In the genomic region with DNA sequence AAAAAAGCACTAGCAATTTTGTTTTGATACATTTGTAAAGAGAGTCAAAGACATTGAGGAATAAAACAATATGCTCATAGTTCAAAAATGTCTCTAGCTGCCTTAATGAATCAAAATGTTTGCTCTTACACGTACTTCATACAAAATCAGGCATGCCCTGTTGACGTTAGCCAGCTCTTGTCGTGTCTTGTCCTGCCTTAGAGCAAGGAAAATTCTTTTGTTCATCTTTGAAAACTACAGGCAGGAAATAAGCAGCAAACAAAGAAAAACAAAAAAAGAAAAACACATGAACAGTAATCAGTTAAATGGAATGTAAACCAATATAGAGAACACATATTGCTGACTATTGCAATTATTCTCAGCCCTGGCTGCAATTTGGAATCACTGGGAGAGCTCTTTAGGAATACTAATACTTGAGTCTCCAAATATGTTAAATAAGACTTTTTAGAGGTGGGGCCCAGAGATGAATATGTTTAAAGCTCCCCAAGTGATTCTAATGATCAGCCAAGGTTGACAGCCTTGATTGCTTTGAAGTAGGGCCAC, we compare ENCODE assay signal across 24 cellular contexts. TPM values are rescaled to one million over a fixed set of nuclear protein-coding genes. Genes with fewer than 3 reads are reported as not detected.
DNase-seq lines count a peak whose midpoint lies in the region; ATAC-seq and TF ChIP-seq lines count a peak whose summit lies in the region.
"Had no signal": no experiment of that assay in that cellular context is flagged by ENCODE, and none has a peak within 500 bp of the region (broad histone marks: within the 10 kb centered on the region; RNA-seq: fewer than 3 reads in every experiment).

No MANE protein-coding gene starts in this region.

- H3K14ac ChIP-seq in IMR-90 (replicated peaks; ENCODE audit: low read depth, low read length), result no peak overlapping the region

- no peak overlapping the region for H3K27ac ChIP-seq in IMR-90 (ENCODE audit: insufficient read depth, low read length)
- H3K27ac ChIP-seq in smooth muscle cell (ENCODE audit: low read depth), result peak overlapping the region; percentile 43
- H3K27ac ChIP-seq: neural progenitor cell, SJCRH30, upper lobe of left lung had no signal

- H3F3A ChIP-seq in smooth muscle cell (ENCODE audit: low read depth), result no peaks in the 10 kb centered on the region

- peaks cover 50% of the 10 kb centered on the region for H3K4me1 Mint-ChIP-seq in MCF 10A (ENCODE audit: insufficient read depth, unreplicated experiment)
- H3K4me1 Mint-ChIP-seq: stimulated activated naive CD8-positive, alpha-beta T cell treated with anti-CD3 and anti-CD28 coated beads, Interleukin-15, amount 100 ng/mL, for 72 hours had no signal

- WGBS in IMR-90 (ENCODE audit: extremely low coverage in 2 of 2, insufficient read length in 1 of 2), 2 experiments, result no CpG with 5 or more reads among the region's 3 CpGs
- 53% methylated on average over 3 of the region's 3 CpGs for WGBS in smooth muscle cell (ENCODE audit: low lambda C conversion rate)

- H3K18ac ChIP-seq in IMR-90 (ENCODE audit: low read depth, low read length), result peak overlapping the region; percentile 51; the same call in 1 of the 2 replicates

- H3K23ac ChIP-seq in IMR-90 (ENCODE audit: low read depth, low read length), result no peak overlapping the region

- H2BK15ac ChIP-seq in IMR-90 (ENCODE audit: low read depth, low read length), result no peak overlapping the region

- H3K4me3 Mint-ChIP-seq in MCF 10A (ENCODE audit: unreplicated experiment), result no peak overlapping the region
- H3K4me3 Mint-ChIP-seq: neural progenitor cell; stimulated activated naive CD8-positive, alpha-beta T cell treated with anti-CD3 and anti-CD28 coated beads, Interleukin-15, amount 100 ng/mL, for 72 hours; T-helper 1 cell treated with Interleukin-12 subunit alpha and Interleukin-12 subunit beta and Interleukin-4 antibody, amounts not matched to agents 30 μg/mL and 1 μg/mL, for 36 hours had no signal

- no peak overlapping the region for H2BK5ac ChIP-seq in IMR-90 (ENCODE audit: low read depth, low read length, poor library complexity, severe bottlenecking)

- DNase-seq in IMR-90 (no peak), MCF 10A (ENCODE audit: unreplicated experiment) (peak; percentile 78), fibroblast of peridontal ligament (ENCODE audit: extremely low read depth) (peak; percentile 15), smooth muscle cell (lab: John Stamatoyannopoulos, UW; ENCODE audit: unreplicated experiment) (no peak), NCI-H510A (lab: John Stamatoyannopoulos, UW) (no peak), HAP-1 (ENCODE audit: low spot score in 2 of 2) (no peak), KG1 (lab: John Stamatoyannopoulos, UW) (no peak)
- DNase-seq: activated CD4-positive, alpha-beta T cell treated with anti-CD3 and anti-CD28 coated beads for 48 hours; central memory CD4-positive, alpha-beta T cell; effector CD4-positive, alpha-beta T cell; KBM-7; mucosa of descending colon; NCI-H2029; spleen; stimulated activated CD4-positive, alpha-beta T cell treated with anti-CD3 and anti-CD28 coated beads, Interleukin-4, amount 100 ng/mL, for 24 hours; stimulated activated naive CD8-positive, alpha-beta T cell treated with anti-CD3 and anti-CD28 coated beads, Interleukin-15, amount 100 ng/mL, for 72 hours had no signal

- H2BK20ac ChIP-seq in IMR-90 (ENCODE audit: low read depth, low read length), result no peak overlapping the region

- H3K4me3 ChIP-seq in IMR-90 (ENCODE audit: insufficient read depth, low read depth, low read length) (no peak overlapping the region), smooth muscle cell (peak overlapping the region; percentile 1), HAP-1 (no peak overlapping the region)
- H3K4me3 ChIP-seq: mucosa of descending colon, neural progenitor cell, SJCRH30, spleen, upper lobe of left lung had no signal

- H4K91ac ChIP-seq in IMR-90 (ENCODE audit: insufficient read depth, low read depth, low read length), result no peak overlapping the region

- H3K4ac ChIP-seq in IMR-90 (ENCODE audit: low read depth, low read length), result no peak overlapping the region

- no peaks in the 10 kb centered on the region for H3K9me1 ChIP-seq in IMR-90 (ENCODE audit: insufficient read depth, low read length)

- H4K8ac ChIP-seq in IMR-90 (ENCODE audit: low read depth in 2 of 2, low read length in 2 of 2), result no peak overlapping the region

- TF ChIP-seq RAD21 in IMR-90 (IDR thresholded peaks at IDR 0.05; ENCODE audit: low read length), result no peak

- no peaks in the 10 kb centered on the region for H3K27me3 ChIP-seq in IMR-90 (ENCODE audit: control insufficient read depth, insufficient read depth, low read length)
- no peaks in the 10 kb centered on the region for H3K27me3 ChIP-seq in smooth muscle cell (ENCODE audit: low read depth)
- H3K27me3 ChIP-seq in HAP-1 (ENCODE audit: low read depth), result no peaks in the 10 kb centered on the region
- H3K27me3 ChIP-seq: neural progenitor cell, SJCRH30, spleen, upper lobe of left lung had no signal

- H3K9me3 ChIP-seq in IMR-90 (ENCODE audit: control insufficient read depth, insufficient read depth, low read length), result no peaks in the 10 kb centered on the region
- no peaks in the 10 kb centered on the region for H3K9me3 ChIP-seq in smooth muscle cell (replicated peaks; ENCODE audit: low read depth)
- H3K9me3 ChIP-seq in HAP-1, result no peaks in the 10 kb centered on the region
- H3K9me3 ChIP-seq: mucosa of descending colon, SJCRH30, spleen, upper lobe of left lung had no signal

- H3K79me2 ChIP-seq in smooth muscle cell (ENCODE audit: low read depth), result no peaks in the 10 kb centered on the region

- dilution Hi-C loops in IMR-90 (cut with HindIII; ENCODE audit: low sequenced_read_pairs, unreplicated experiment), result no loop called here

- in situ Hi-C loops in IMR-90 (cut with MboI; ENCODE audit: low sequenced_read_pairs), result no loop called here
- in situ Hi-C loops in HAP-1 (cut with MboI; ENCODE audit: low sequenced_read_pairs), result no loop called here

- no peak for TF ChIP-seq POLR2A in IMR-90 (IDR thresholded peaks at IDR 0.05; ENCODE audit: low read depth, low read length)

- H3K9me3 Mint-ChIP-seq in MCF 10A (ENCODE audit: unreplicated experiment), result no peaks in the 10 kb centered on the region
- H3K9me3 Mint-ChIP-seq: neural progenitor cell; stimulated activated naive CD8-positive, alpha-beta T cell treated with anti-CD3 and anti-CD28 coated beads, Interleukin-15, amount 100 ng/mL, for 72 hours; T-helper 1 cell treated with Interleukin-12 subunit alpha and Interleukin-12 subunit beta and Interleukin-4 antibody, amounts not matched to agents 30 μg/mL and 1 μg/mL, for 36 hours had no signal

- no peak overlapping the region for H3K56ac ChIP-seq in IMR-90 (ENCODE audit: extremely low read depth, insufficient read depth, low read length)

- H3K27ac Mint-ChIP-seq in MCF 10A (ENCODE audit: low read depth, unreplicated experiment), result peak overlapping the region; percentile 97
- H3K27ac Mint-ChIP-seq: neural progenitor cell; stimulated activated naive CD8-positive, alpha-beta T cell treated with anti-CD3 and anti-CD28 coated beads, Interleukin-15, amount 100 ng/mL, for 72 hours; T-helper 1 cell treated with Interleukin-12 subunit alpha and Interleukin-12 subunit beta and Interleukin-4 antibody, amounts not matched to agents 30 μg/mL and 1 μg/mL, for 36 hours had no signal

- H3K36me3 ChIP-seq in IMR-90 (ENCODE audit: control insufficient read depth, insufficient read depth, low read length) (no peaks in the 10 kb centered on the region), smooth muscle cell (ENCODE audit: low read depth) (no peaks in the 10 kb centered on the region), HAP-1 (replicated peaks) (no peaks in the 10 kb centered on the region)
- H3K36me3 ChIP-seq: neural progenitor cell, SJCRH30, upper lobe of left lung had no signal

- 0 out of 2 replicates have a peak, but pooled peaks cover 3% of the 10 kb centered on the region for H3K4me1 ChIP-seq in IMR-90 (ENCODE audit: control insufficient read depth, insufficient read depth, low read length)
- H3K4me1 ChIP-seq in smooth muscle cell (ENCODE audit: low read depth), result no peaks in the 10 kb centered on the region
- H3K4me1 ChIP-seq in HAP-1, result no peaks in the 10 kb centered on the region
- H3K4me1 ChIP-seq: neural progenitor cell, SJCRH30 had no signal

- no peak overlapping the region for H4K5ac ChIP-seq in IMR-90 (ENCODE audit: low read depth, low read length)

- H3K4me2 ChIP-seq in IMR-90 (ENCODE audit: low read depth, low read length), result no peak overlapping the region
- H3K4me2 ChIP-seq in smooth muscle cell, result peak overlapping the region; percentile 45
- H3K4me2 ChIP-seq: neural progenitor cell had no signal

- no peak overlapping the region; the same call in 1 of the 2 replicates for H2AK5ac ChIP-seq in IMR-90 (ENCODE audit: low read depth, low read length)

- no peak overlapping the region for H2AK9ac ChIP-seq in IMR-90 (replicated peaks; ENCODE audit: low read depth, low read length, poor library complexity)

- H2AFZ ChIP-seq in IMR-90 (replicated peaks; ENCODE audit: low read length, poor library complexity) (no peak overlapping the region), smooth muscle cell (ENCODE audit: low read depth) (no peak overlapping the region)
- H2AFZ ChIP-seq: neural progenitor cell had no signal

- H3K27me3 Mint-ChIP-seq in MCF 10A (ENCODE audit: insufficient read depth, unreplicated experiment), result no peaks in the 10 kb centered on the region
- H3K27me3 Mint-ChIP-seq: stimulated activated naive CD8-positive, alpha-beta T cell treated with anti-CD3 and anti-CD28 coated beads, Interleukin-15, amount 100 ng/mL, for 72 hours had no signal

- H2BK120ac ChIP-seq in IMR-90 (ENCODE audit: low read depth, low read length), result no peak overlapping the region

- CTCF ChIA-PET in IMR-90 (lab: Yijun Ruan, JAX) (interaction anchor here (1.1 to 1.5 kb wide), 2 partner anchors 9 to 99 kb away, joined by 3 to 6 read pairs; no protein-coding TSS in a partner anchor), MCF 10A (lab: Yijun Ruan, JAX) (interaction anchor here (0.6 to 3.0 kb wide), 14 partner anchors 10 to 142 kb away, joined by 3 to 31 read pairs (median 4); no protein-coding TSS in a partner anchor)

- H4K20me1 ChIP-seq in IMR-90 (ENCODE audit: insufficient read depth, low read length), result no peaks in the 10 kb centered on the region
- no peaks in the 10 kb centered on the region for H4K20me1 ChIP-seq in smooth muscle cell (ENCODE audit: low read depth)

- no peaks in the 10 kb centered on the region for H3K79me1 ChIP-seq in IMR-90 (ENCODE audit: low read depth in 1 of 2, low read length in 2 of 2)

- H3K9ac ChIP-seq in IMR-90 (ENCODE audit: low read depth, low read length) (no peak overlapping the region), smooth muscle cell (ENCODE audit: low read depth) (peak overlapping the region; percentile 6)
- H3K9ac ChIP-seq: neural progenitor cell had no signal

- TF ChIP-seq CTCF in IMR-90 (conservative IDR thresholded peaks at IDR 0.05; ENCODE audit: low read depth, low read length), result no peak
- no peak for TF ChIP-seq CTCF in MCF 10A (IDR thresholded peaks at IDR 0.05; ENCODE audit: unreplicated experiment)
- TF ChIP-seq CTCF in smooth muscle cell (IDR thresholded peaks at IDR 0.05; ENCODE audit: borderline replicate concordance, insufficient read depth, poor library complexity, severe bottlenecking), result no peak

- POLR2A ChIA-PET in IMR-90 (lab: Charles Lee; ENCODE audit: unreplicated experiment), result no interaction called here
- POLR2A ChIA-PET in MCF 10A (lab: Yijun Ruan, JAX), result interaction anchor here (0.7 to 4.4 kb wide), 17 partner anchors 11 to 815 kb away, joined by 3 to 58 read pairs (median 4); a partner anchor contains a TSS

- intact Hi-C loops in IMR-90 (cut with micrococcal nuclease) (no loop called here), MCF 10A (cut with micrococcal nuclease) (no loop called here)

- BruUV-seq in IMR-90 (replicated peaks; lab: Mats Ljungman, UMichigan) (no TSS peak), MCF 10A (replicated peaks; lab: Mats Ljungman, UMichigan) (no TSS peak)

- ATAC-seq in IMR-90 (ENCODE audit: low read depth), result no peak
- ATAC-seq in HG03095 (IDR thresholded peaks at IDR 0.05; ENCODE audit: unreplicated experiment), result no peak
- ATAC-seq: HCT116; mucosa of descending colon; stimulated activated naive CD8-positive, alpha-beta T cell treated with anti-CD3 and anti-CD28 coated beads, Interleukin-15, amount 100 ng/mL, for 72 hours had no signal

- peaks cover 4% of the 10 kb centered on the region for H3K36me3 Mint-ChIP-seq in MCF 10A (ENCODE audit: insufficient read depth, unreplicated experiment)
- H3K36me3 Mint-ChIP-seq: neural progenitor cell had no signal

RNA-seq across cellular contexts. Expression of a gene that starts 1.7 kb away (rescaled TPM):
- 0.56 and 0.72 TPM in 2 replicates for total RNA-seq in IMR-90 (2012; rRNA removed)
- 0.09 TPM in 1 of 2 replicates, not detected in the other for polyA plus RNA-seq in IMR-90 (2012; rRNA removed)
- polyA plus RNA-seq in IMR-90 (2012; cell fraction: cytosol; rRNA removed), result not detected in 2 replicates
- polyA plus RNA-seq in IMR-90 (2012; cell fraction: nucleus; rRNA removed; ENCODE audit: low replicate concordance), result 0.23 and 0.39 TPM in 2 replicates
- 0.30 and 0.32 TPM in 2 replicates for total RNA-seq in MCF 10A (2022)
- 8.3 and 10.4 TPM in 2 replicates for total RNA-seq in smooth muscle cell
- 3.0 and 5.5 TPM in 2 replicates for polyA plus RNA-seq in smooth muscle cell
- total RNA-seq: left lobe of liver, SJCRH30 had no signal
- polyA plus RNA-seq: fibroblast of lung had no signal

RNA-seq across cellular contexts. Expression of a gene that starts 59.4 kb away (rescaled TPM):
- total RNA-seq in IMR-90 (2012; rRNA removed) (8.6 and 15.6 TPM in 2 replicates), MCF 10A (2022) (10.7 and 11.7 TPM in 2 replicates), smooth muscle cell (55.6 and 65.3 TPM in 2 replicates)
- polyA plus RNA-seq in IMR-90 (2012; rRNA removed) (6.0 and 8.7 TPM in 2 replicates), smooth muscle cell (12.3 and 34.8 TPM in 2 replicates)
- 3.1 and 7.7 TPM in 2 replicates for polyA plus RNA-seq in IMR-90 (2012; cell fraction: cytosol; rRNA removed)
- polyA plus RNA-seq in IMR-90 (2012; cell fraction: nucleus; rRNA removed; ENCODE audit: low replicate concordance), result 16.6 and 16.7 TPM in 2 replicates

Comparison
In these comparisons a context has a peak if more than half of its experiments do, and no peak if none do; other contexts are left out.
1. DNase-seq: peak in MCF 10A (single experiment) and fibroblast of peridontal ligament (single experiment); none in IMR-90 (single experiment), smooth muscle cell (single experiment), NCI-H510A (single experiment), HAP-1 (0 of 2) and KG1 (single experiment).